ENCODE assay signal across 1 cellular context in the genomic region with DNA sequence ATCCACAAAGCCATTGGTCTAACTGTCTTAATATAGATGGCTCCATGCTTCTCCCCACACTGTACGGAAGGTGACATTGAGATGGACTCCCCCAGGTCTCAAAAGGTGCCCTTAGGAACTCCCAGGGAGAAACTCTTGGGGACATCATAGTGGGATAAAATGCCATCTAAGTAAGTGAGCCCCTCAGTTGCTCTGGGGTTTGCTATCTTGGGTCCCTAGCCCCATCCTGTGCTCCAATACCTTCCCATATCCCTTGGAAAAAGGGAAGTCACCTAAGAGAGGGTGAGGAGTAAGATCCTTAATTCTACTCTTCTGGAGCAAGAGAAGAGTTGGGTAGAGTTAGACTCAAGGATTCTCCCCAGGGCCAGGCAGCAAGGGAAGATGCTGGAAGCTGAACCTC.
TF ChIP-seq lines count a peak whose summit lies in the region.

No MANE protein-coding gene starts in this region.

TF ChIP-seq in K562, 482 proteins besides CTCF, POLR2A, EP300 and RAD21:
- TF ChIP-seq, protein P1, sequence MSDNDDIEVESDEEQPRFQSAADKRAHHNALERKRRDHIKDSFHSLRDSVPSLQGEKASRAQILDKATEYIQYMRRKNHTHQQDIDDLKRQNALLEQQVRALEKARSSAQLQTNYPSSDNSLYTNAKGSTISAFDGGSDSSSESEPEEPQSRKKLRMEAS (CRISPR knock-in tag; IDR thresholded peaks at IDR 0.05) = no peak
- TF ChIP-seq ZNF140 (CRISPR knock-in tag; IDR thresholded peaks at IDR 0.05) (no peak), NRF1 (conservative IDR thresholded peaks at IDR 0.05 in 1 of 2, IDR thresholded peaks at IDR 0.05 in 1 of 2) (0 out of 4 replicates have a peak, but pooled peaks of 1 of the 2 experiments have one; percentile 4), ETV5 (CRISPR knock-in tag; IDR thresholded peaks at IDR 0.05; ENCODE audit: low read depth) (no peak), PURB (CRISPR knock-in tag; IDR thresholded peaks at IDR 0.05; ENCODE audit: low read depth) (no peak), ZNF23 (CRISPR knock-in tag; IDR thresholded peaks at IDR 0.05) (no peak), ZNF212 (CRISPR knock-in tag; IDR thresholded peaks at IDR 0.05) (no peak), SPI1 (IDR thresholded peaks at IDR 0.05; ENCODE audit: borderline replicate concordance, low read depth, low read length) (0 out of 2 replicates have a peak, but pooled peaks have one; percentile 28)
- TF ChIP-seq, protein P2, sequence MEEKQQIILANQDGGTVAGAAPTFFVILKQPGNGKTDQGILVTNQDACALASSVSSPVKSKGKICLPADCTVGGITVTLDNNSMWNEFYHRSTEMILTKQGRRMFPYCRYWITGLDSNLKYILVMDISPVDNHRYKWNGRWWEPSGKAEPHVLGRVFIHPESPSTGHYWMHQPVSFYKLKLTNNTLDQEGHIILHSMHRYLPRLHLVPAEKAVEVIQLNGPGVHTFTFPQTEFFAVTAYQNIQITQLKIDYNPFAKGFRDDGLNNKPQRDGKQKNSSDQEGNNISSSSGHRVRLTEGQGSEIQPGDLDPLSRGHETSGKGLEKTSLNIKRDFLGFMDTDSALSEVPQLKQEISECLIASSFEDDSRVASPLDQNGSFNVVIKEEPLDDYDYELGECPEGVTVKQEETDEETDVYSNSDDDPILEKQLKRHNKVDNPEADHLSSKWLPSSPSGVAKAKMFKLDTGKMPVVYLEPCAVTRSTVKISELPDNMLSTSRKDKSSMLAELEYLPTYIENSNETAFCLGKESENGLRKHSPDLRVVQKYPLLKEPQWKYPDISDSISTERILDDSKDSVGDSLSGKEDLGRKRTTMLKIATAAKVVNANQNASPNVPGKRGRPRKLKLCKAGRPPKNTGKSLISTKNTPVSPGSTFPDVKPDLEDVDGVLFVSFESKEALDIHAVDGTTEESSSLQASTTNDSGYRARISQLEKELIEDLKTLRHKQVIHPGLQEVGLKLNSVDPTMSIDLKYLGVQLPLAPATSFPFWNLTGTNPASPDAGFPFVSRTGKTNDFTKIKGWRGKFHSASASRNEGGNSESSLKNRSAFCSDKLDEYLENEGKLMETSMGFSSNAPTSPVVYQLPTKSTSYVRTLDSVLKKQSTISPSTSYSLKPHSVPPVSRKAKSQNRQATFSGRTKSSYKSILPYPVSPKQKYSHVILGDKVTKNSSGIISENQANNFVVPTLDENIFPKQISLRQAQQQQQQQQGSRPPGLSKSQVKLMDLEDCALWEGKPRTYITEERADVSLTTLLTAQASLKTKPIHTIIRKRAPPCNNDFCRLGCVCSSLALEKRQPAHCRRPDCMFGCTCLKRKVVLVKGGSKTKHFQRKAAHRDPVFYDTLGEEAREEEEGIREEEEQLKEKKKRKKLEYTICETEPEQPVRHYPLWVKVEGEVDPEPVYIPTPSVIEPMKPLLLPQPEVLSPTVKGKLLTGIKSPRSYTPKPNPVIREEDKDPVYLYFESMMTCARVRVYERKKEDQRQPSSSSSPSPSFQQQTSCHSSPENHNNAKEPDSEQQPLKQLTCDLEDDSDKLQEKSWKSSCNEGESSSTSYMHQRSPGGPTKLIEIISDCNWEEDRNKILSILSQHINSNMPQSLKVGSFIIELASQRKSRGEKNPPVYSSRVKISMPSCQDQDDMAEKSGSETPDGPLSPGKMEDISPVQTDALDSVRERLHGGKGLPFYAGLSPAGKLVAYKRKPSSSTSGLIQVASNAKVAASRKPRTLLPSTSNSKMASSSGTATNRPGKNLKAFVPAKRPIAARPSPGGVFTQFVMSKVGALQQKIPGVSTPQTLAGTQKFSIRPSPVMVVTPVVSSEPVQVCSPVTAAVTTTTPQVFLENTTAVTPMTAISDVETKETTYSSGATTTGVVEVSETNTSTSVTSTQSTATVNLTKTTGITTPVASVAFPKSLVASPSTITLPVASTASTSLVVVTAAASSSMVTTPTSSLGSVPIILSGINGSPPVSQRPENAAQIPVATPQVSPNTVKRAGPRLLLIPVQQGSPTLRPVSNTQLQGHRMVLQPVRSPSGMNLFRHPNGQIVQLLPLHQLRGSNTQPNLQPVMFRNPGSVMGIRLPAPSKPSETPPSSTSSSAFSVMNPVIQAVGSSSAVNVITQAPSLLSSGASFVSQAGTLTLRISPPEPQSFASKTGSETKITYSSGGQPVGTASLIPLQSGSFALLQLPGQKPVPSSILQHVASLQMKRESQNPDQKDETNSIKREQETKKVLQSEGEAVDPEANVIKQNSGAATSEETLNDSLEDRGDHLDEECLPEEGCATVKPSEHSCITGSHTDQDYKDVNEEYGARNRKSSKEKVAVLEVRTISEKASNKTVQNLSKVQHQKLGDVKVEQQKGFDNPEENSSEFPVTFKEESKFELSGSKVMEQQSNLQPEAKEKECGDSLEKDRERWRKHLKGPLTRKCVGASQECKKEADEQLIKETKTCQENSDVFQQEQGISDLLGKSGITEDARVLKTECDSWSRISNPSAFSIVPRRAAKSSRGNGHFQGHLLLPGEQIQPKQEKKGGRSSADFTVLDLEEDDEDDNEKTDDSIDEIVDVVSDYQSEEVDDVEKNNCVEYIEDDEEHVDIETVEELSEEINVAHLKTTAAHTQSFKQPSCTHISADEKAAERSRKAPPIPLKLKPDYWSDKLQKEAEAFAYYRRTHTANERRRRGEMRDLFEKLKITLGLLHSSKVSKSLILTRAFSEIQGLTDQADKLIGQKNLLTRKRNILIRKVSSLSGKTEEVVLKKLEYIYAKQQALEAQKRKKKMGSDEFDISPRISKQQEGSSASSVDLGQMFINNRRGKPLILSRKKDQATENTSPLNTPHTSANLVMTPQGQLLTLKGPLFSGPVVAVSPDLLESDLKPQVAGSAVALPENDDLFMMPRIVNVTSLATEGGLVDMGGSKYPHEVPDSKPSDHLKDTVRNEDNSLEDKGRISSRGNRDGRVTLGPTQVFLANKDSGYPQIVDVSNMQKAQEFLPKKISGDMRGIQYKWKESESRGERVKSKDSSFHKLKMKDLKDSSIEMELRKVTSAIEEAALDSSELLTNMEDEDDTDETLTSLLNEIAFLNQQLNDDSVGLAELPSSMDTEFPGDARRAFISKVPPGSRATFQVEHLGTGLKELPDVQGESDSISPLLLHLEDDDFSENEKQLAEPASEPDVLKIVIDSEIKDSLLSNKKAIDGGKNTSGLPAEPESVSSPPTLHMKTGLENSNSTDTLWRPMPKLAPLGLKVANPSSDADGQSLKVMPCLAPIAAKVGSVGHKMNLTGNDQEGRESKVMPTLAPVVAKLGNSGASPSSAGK (IDR thresholded peaks at IDR 0.05) = no peak
- TF ChIP-seq, protein P3, sequence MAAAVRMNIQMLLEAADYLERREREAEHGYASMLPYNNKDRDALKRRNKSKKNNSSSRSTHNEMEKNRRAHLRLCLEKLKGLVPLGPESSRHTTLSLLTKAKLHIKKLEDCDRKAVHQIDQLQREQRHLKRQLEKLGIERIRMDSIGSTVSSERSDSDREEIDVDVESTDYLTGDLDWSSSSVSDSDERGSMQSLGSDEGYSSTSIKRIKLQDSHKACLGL (CRISPR knock-in tag; IDR thresholded peaks at IDR 0.05; ENCODE audit: borderline replicate concordance, poor library complexity, severe bottlenecking) = no peak
- TF ChIP-seq, protein P4, sequence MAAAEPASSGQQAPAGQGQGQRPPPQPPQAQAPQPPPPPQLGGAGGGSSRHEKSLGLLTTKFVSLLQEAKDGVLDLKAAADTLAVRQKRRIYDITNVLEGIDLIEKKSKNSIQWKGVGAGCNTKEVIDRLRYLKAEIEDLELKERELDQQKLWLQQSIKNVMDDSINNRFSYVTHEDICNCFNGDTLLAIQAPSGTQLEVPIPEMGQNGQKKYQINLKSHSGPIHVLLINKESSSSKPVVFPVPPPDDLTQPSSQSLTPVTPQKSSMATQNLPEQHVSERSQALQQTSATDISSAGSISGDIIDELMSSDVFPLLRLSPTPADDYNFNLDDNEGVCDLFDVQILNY (CRISPR knock-in tag; IDR thresholded peaks at IDR 0.05) = no peak
